Comparison of ENCODE assay signal across 18 cellular contexts in the genomic region with DNA sequence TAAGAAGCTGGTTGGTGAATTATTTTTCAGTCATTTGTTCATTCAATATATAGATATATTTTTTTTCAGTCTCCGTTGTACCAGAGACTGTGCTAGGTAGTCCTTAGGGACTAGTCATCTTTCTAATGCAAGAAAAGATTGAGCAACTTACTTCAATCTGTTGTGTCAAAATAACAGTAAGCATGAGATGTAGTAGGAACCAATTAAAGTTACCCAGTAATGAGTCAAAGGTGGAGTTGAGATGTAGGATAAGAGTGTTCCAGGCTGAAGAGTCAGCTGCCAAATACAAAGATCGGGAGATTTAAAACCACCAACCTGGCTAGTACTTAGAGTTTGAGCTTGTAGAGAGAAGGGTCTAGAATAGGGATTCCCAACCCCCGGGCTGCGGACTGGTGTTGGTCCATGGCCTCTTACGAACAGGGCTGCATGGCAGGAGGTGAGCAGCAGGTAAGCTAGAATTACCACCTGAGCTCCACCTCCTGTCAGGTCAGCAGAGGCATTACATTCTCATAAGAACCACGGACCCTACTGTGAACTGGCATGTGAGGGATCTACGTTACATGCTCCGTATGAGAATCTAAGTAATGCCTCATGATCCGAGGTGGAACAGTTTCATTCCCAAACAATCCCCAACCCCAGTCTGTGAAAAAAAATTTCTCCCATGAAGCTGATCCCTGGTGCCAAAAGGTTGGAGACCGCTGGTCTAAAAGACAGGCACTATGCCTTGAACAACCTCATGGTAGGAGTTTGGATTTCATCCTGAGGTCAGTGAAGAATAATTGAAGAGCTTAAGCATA.
DNase-seq lines count a peak whose midpoint lies in the region; ATAC-seq and TF ChIP-seq lines count a peak whose summit lies in the region.
"Had no signal": no experiment of that assay in that cellular context is flagged by ENCODE, and none has a peak within 500 bp of the region (broad histone marks: within the 10 kb centered on the region; RNA-seq: fewer than 3 reads in every experiment).

No MANE protein-coding gene starts in this region.

- peaks cover 20% of the 10 kb centered on the region for H3K4me1 Mint-ChIP-seq in MCF 10A (ENCODE audit: insufficient read depth, unreplicated experiment)
- H3K4me1 Mint-ChIP-seq: CD4-positive, alpha-beta memory T cell had no signal

- no peak for TF ChIP-seq CTCF in MCF 10A (IDR thresholded peaks at IDR 0.05; ENCODE audit: unreplicated experiment)
- TF ChIP-seq CTCF in breast epithelium (IDR thresholded peaks at IDR 0.05) = no peak
- TF ChIP-seq CTCF in mammary epithelial cell (conservative IDR thresholded peaks at IDR 0.05 in 1 of 2, IDR thresholded peaks at IDR 0.05 in 1 of 2; ENCODE audit: extremely low read depth in 1 of 2, insufficient read depth in 1 of 2, low read depth in 1 of 2, low read length in 2 of 2) = no peak

- H3K9ac ChIP-seq in mammary epithelial cell (ENCODE audit: insufficient read depth, low read length) = no peak overlapping the region
- H3K9ac ChIP-seq: BLaER1 treated with 17β-estradiol and CSF1 and Interleukin-3, amounts not matched to agents 10 nM and 100 nM had no signal

- H3K4me3 Mint-ChIP-seq in MCF 10A (ENCODE audit: unreplicated experiment) = no peak overlapping the region
- H3K4me3 Mint-ChIP-seq: CD4-positive, alpha-beta memory T cell had no signal

- H3K9me3 ChIP-seq in breast epithelium (no peaks in the 10 kb centered on the region), mammary epithelial cell (replicated peaks; ENCODE audit: insufficient read depth, low read length) (no peaks in the 10 kb centered on the region), iPS-18c (ENCODE audit: control insufficient read depth, insufficient read depth, low read length) (no peaks in the 10 kb centered on the region)
- H3K9me3 ChIP-seq: HAP-1 had no signal

- TF ChIP-seq POLR2A in breast epithelium (IDR thresholded peaks at IDR 0.05) = no peak

- whole genome bisulfite sequencing in mammary epithelial cell (ENCODE audit: low coverage, missing lambda C conversion rate) = 94% methylated on average over 7 of the region's 10 CpGs

- ATAC-seq in HG02840 (IDR thresholded peaks at IDR 0.05; ENCODE audit: low FRiP score, unreplicated experiment) (no peak), GM19023 (IDR thresholded peaks at IDR 0.05; ENCODE audit: unreplicated experiment) (no peak)

- H3K27me3 Mint-ChIP-seq in MCF 10A (ENCODE audit: insufficient read depth, unreplicated experiment) = no peaks in the 10 kb centered on the region
- H3K27me3 Mint-ChIP-seq: CD4-positive, alpha-beta memory T cell had no signal

- DNase-seq in MCF 10A (ENCODE audit: unreplicated experiment) (peak; percentile 69), breast epithelium (ENCODE audit: low spot score in 2 of 2) (no peak), mammary epithelial cell (peak; percentile 1), DMS153 treated with DMSO at 0.1 percent for 48 hours (lab: John Stamatoyannopoulos, UW; ENCODE audit: unreplicated experiment) (no peak), KBM-7 (no peak)
- DNase-seq: CD4-positive, alpha-beta memory T cell; DMS153; KG1; NCI-H2081 treated with DMSO at 0.1 percent for 48 hours; Right ventricle myocardium superior had no signal

- CTCF ChIA-PET in MCF 10A (lab: Yijun Ruan, JAX) (interaction anchor here (0.6 to 3.2 kb wide), 26 partner anchors 9 to 1420 kb away, joined by 3 to 29 read pairs (median 5); a partner anchor contains a TSS), mammary epithelial cell (lab: Charles Lee; ENCODE audit: low non-redundant PET) (no interaction called here)

- POLR2A ChIA-PET in MCF 10A (lab: Yijun Ruan, JAX) = interaction anchor here (0.6 to 1.4 kb wide), 7 partner anchors 11 to 981 kb away, joined by 3 to 4 read pairs (median 3); no protein-coding TSS in a partner anchor

- H3K36me3 ChIP-seq in breast epithelium (no peaks in the 10 kb centered on the region), mammary epithelial cell (ENCODE audit: insufficient read depth, low read length) (no peaks in the 10 kb centered on the region)
- H3K36me3 ChIP-seq: BLaER1 treated with 17β-estradiol and CSF1 and Interleukin-3, amounts not matched to agents 10 nM and 100 nM; HAP-1 had no signal

- H3K79me2 ChIP-seq in mammary epithelial cell (ENCODE audit: insufficient read depth, low read length) = no peaks in the 10 kb centered on the region

- no peaks in the 10 kb centered on the region for H3K36me3 Mint-ChIP-seq in MCF 10A (ENCODE audit: insufficient read depth, unreplicated experiment)
- H3K36me3 Mint-ChIP-seq: CD4-positive, alpha-beta memory T cell had no signal

- H3K27ac ChIP-seq in breast epithelium (no peak overlapping the region), mammary epithelial cell (ENCODE audit: insufficient read depth, low read depth, low read length) (no peak overlapping the region)
- H3K27ac ChIP-seq: 22Rv1; BLaER1 treated with 17β-estradiol and CSF1 and Interleukin-3, amounts not matched to agents 10 nM and 100 nM; HL-60; SK-N-MC had no signal

- no peak overlapping the region for H3K4me3 ChIP-seq in breast epithelium
- no peak overlapping the region for H3K4me3 ChIP-seq in mammary epithelial cell (replicated peaks in 1 of 3; ENCODE audit: insufficient read depth in 1 of 3, low read depth in 2 of 3, low read length in 3 of 3)
- H3K4me3 ChIP-seq in iPS-18c (ENCODE audit: insufficient read depth, low read depth, low read length) = 0 out of 2 replicates have a peak overlapping the region, but pooled peaks have one; percentile 4
- H3K4me3 ChIP-seq: BLaER1 treated with 17β-estradiol and CSF1 and Interleukin-3, amounts not matched to agents 10 nM and 100 nM; HAP-1; SK-N-MC had no signal

- H3K9me3 Mint-ChIP-seq in MCF 10A (ENCODE audit: unreplicated experiment) = no peaks in the 10 kb centered on the region

- dilution Hi-C loops in mammary epithelial cell (cut with HindIII; ENCODE audit: low sequenced_read_pairs) = no loop called here

- in situ Hi-C loops in mammary epithelial cell (cut with MboI; ENCODE audit: low sequenced_read_pairs in 2 of 2) (no loop called here), KBM-7 (cut with MboI; ENCODE audit: low pct_unique_long_range_greater_than_20kb, low sequenced_read_pairs) (no loop called here)

- H4K20me1 ChIP-seq in mammary epithelial cell (ENCODE audit: insufficient read depth, low read length) = no peaks in the 10 kb centered on the region
- H4K20me1 ChIP-seq: BLaER1 treated with 17β-estradiol and CSF1 and Interleukin-3, amounts not matched to agents 10 nM and 100 nM had no signal

- peak overlapping the region; percentile 14 for H3K27ac Mint-ChIP-seq in MCF 10A (ENCODE audit: low read depth, unreplicated experiment)
- H3K27ac Mint-ChIP-seq: CD4-positive, alpha-beta memory T cell had no signal

- H3K27me3 ChIP-seq in breast epithelium (no peaks in the 10 kb centered on the region), mammary epithelial cell (ENCODE audit: insufficient read depth, low read length) (no peaks in the 10 kb centered on the region)
- H3K27me3 ChIP-seq: BLaER1 treated with 17β-estradiol and CSF1 and Interleukin-3, amounts not matched to agents 10 nM and 100 nM had no signal

- intact Hi-C loops in MCF 10A (cut with micrococcal nuclease) (loop anchor here (5.0 to 10.0 kb wide), 4 partner anchors 143 to 1415 kb away; no protein-coding TSS in a partner anchor), breast epithelium (cut with DNase I; ENCODE audit: low total_unique reads) (no loop called here), mammary epithelial cell (cut with micrococcal nuclease) (loop anchor here (2.0 to 5.0 kb wide), 2 partner anchors 517 to 1419 kb away; no protein-coding TSS in a partner anchor)

- H2AFZ ChIP-seq in mammary epithelial cell (ENCODE audit: low read depth, low read length) = no peak overlapping the region

- BruUV-seq in MCF 10A (replicated peaks; lab: Mats Ljungman, UMichigan) = no TSS peak
- no TSS peak for BruUV-seq in mammary epithelial cell (replicated peaks; lab: Mats Ljungman, UMichigan)

- H3K4me2 ChIP-seq in mammary epithelial cell (ENCODE audit: insufficient read depth, low read depth, low read length) = no peak overlapping the region
- H3K4me2 ChIP-seq: BLaER1 treated with 17β-estradiol and CSF1 and Interleukin-3, amounts not matched to agents 10 nM and 100 nM had no signal

- H3K4me1 ChIP-seq in breast epithelium (no peaks in the 10 kb centered on the region), mammary epithelial cell (ENCODE audit: insufficient read depth, low read length) (no peaks in the 10 kb centered on the region)
- H3K4me1 ChIP-seq: BLaER1 treated with 17β-estradiol and CSF1 and Interleukin-3, amounts not matched to agents 10 nM and 100 nM had no signal

Comparison
In these comparisons a context has a peak if more than half of its experiments do, and no peak if none do; other contexts are left out.
1. DNase-seq: peak in MCF 10A (single experiment) and mammary epithelial cell (single experiment); none in breast epithelium (0 of 2), DMS153 treated with DMSO at 0.1 percent for 48 hours (single experiment) and KBM-7 (single experiment).